In the genomic region with DNA sequence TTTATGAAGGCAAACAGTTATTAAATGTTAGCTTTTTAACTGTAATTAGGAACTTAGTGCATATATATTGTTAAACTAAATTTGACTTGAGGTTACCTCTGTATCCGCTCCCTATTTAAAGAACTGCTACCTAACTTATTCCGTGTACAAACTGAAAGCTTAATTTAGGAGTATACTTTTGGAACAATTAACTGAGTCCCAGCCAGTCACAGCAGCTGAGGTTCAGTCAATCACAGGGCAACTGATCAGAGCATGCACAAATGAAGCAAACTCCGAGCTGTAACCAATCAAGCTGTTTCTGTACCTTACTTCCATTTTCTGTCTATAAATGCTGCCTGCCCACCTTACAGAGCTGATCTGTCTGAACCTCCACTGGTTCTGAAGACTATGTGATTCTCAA, we compare ENCODE assay signal across 28 cellular contexts.
"Had no signal": no experiment of that assay in that cellular context is flagged by ENCODE, and none has a peak within 500 bp of the region (broad histone marks: within the 10 kb centered on the region; RNA-seq: fewer than 3 reads in every experiment).

No MANE protein-coding gene starts in this region.

- H3K4me2 ChIP-seq: smooth muscle cell had no signal

- H3K4me1 Mint-ChIP-seq: neural crest cell had no signal

- H3K36me3 ChIP-seq: prostate gland, vagina had no signal

- H3K9me3 ChIP-seq: pancreas, prostate gland, right lobe of liver, sigmoid colon, stomach, thoracic aorta, thyroid gland, tibial nerve, upper lobe of left lung, vagina had no signal

- ATAC-seq: pancreas; right cardiac atrium; stimulated activated effector memory CD8-positive, alpha-beta T cell treated with anti-CD3 and anti-CD28 coated beads, Interleukin-12 subunit alpha, Interleukin-12 subunit beta, amount 100 ng/mL, for 72 hours; stimulated activated naive B cell treated with anti-CD40 and anti-IgM and Interleukin-4, amounts not matched to agents 10 μg/mL and 1 μg/mL and 100 μg/mL, for 72 hours had no signal

- DNase-seq: naive thymus-derived CD4-positive, alpha-beta T cell; nucleus accumbens; pancreas; right cardiac atrium; right lobe of liver; sigmoid colon; spleen; stimulated activated CD4-positive, alpha-beta T cell treated with anti-CD3 and anti-CD28 coated beads, Interleukin-15, amount 100 ng/mL, for 24 hours; stimulated activated CD4-positive, alpha-beta T cell treated with anti-CD3 and anti-CD28 coated beads, Interleukin-2, amount 100 ng/mL, for 24 hours; stimulated activated CD4-positive, alpha-beta T cell treated with anti-CD3 and anti-CD28 coated beads, Interleukin-2, amount 100 ng/mL, for 48 hours; stimulated activated CD4-positive, alpha-beta T cell treated with anti-CD3 and anti-CD28 coated beads, Interleukin-4, amount 100 ng/mL, for 24 hours; stimulated activated naive B cell treated with anti-CD40 and anti-IgM and Interleukin-4, amounts not matched to agents 10 μg/mL and 1 μg/mL and 100 μg/mL, for 72 hours; stimulated activated naive CD4-positive, alpha-beta T cell treated with Interleukin-2 at 50 U/mL for 16 hours; stomach; thyroid gland; trophoblast cell; upper lobe of left lung had no signal

- H3K4me3 ChIP-seq: pancreas, prostate gland, right lobe of liver, sigmoid colon, skin epidermis, smooth muscle cell, spleen, stomach, thoracic aorta, thyroid gland, tibial nerve, upper lobe of left lung, vagina had no signal

- H3K27ac ChIP-seq: neutrophil, pancreas, prostate gland, right lobe of liver, sigmoid colon, skin epidermis, spleen, stomach, thoracic aorta, thyroid gland, tibial nerve, upper lobe of left lung, vagina had no signal

- H3K4me1 ChIP-seq: prostate gland, sigmoid colon, spleen, stomach, thyroid gland, tibial nerve, upper lobe of left lung, vagina had no signal

- H3K9me3 Mint-ChIP-seq: stimulated activated effector memory CD8-positive, alpha-beta T cell treated with anti-CD3 and anti-CD28 coated beads, Interleukin-12 subunit alpha, Interleukin-12 subunit beta, amount 100 ng/mL, for 72 hours; stimulated activated naive CD8-positive, alpha-beta T cell treated with anti-CD3 and anti-CD28 coated beads, Interleukin-15, Interleukin-2, amounts not matched to agents 100 ng/mL and 50 ng/mL, for 24 hours had no signal

- H3K27me3 ChIP-seq: neutrophil, pancreas, right lobe of liver, sigmoid colon, spleen, stomach, thyroid gland, tibial nerve, upper lobe of left lung, vagina had no signal

- H3K27me3 Mint-ChIP-seq: naive thymus-derived CD4-positive, alpha-beta T cell; stimulated activated naive B cell treated with anti-CD40 and anti-IgM and Interleukin-4, amounts not matched to agents 10 μg/mL and 1 μg/mL and 100 μg/mL, for 72 hours; stimulated activated naive CD8-positive, alpha-beta T cell treated with anti-CD3 and anti-CD28 coated beads, Interleukin-15, Interleukin-2, amounts not matched to agents 100 ng/mL and 50 ng/mL, for 24 hours had no signal

- H3K27ac Mint-ChIP-seq: stimulated activated effector memory CD8-positive, alpha-beta T cell treated with anti-CD3 and anti-CD28 coated beads, Interleukin-12 subunit alpha, Interleukin-12 subunit beta, amount 100 ng/mL, for 72 hours; stimulated activated naive B cell treated with anti-CD40 and anti-IgM and Interleukin-4, amounts not matched to agents 10 μg/mL and 1 μg/mL and 100 μg/mL, for 72 hours; stimulated activated naive CD8-positive, alpha-beta T cell treated with anti-CD3 and anti-CD28 coated beads, Interleukin-15, Interleukin-2, amounts not matched to agents 100 ng/mL and 50 ng/mL, for 24 hours had no signal

- H3K4me3 Mint-ChIP-seq: naive thymus-derived CD4-positive, alpha-beta T cell; nephron; neural crest cell; stimulated activated effector memory CD8-positive, alpha-beta T cell treated with anti-CD3 and anti-CD28 coated beads, Interleukin-12 subunit alpha, Interleukin-12 subunit beta, amount 100 ng/mL, for 72 hours; stimulated activated naive B cell treated with anti-CD40 and anti-IgM and Interleukin-4, amounts not matched to agents 10 μg/mL and 1 μg/mL and 100 μg/mL, for 72 hours; stimulated activated naive CD8-positive, alpha-beta T cell treated with anti-CD3 and anti-CD28 coated beads, Interleukin-15, Interleukin-2, amounts not matched to agents 100 ng/mL and 50 ng/mL, for 24 hours had no signal
